13 cellular contexts compared by ENCODE assay signal in genomic region chr17:75881678-75882454, GRCh38. TPM values are rescaled to one million over a fixed set of nuclear protein-coding genes. Genes with fewer than 3 reads are reported as not detected.
DNase-seq lines count a peak whose midpoint lies in the region; ATAC-seq and TF ChIP-seq lines count a peak whose summit lies in the region.
"Had no signal": no experiment of that assay in that cellular context is flagged by ENCODE, and none has a peak within 500 bp of the region (broad histone marks: within the 10 kb centered on the region; RNA-seq: fewer than 3 reads in every experiment).

No MANE protein-coding gene starts in this region.

- peaks cover 17% of the 10 kb centered on the region for H3K4me1 Mint-ChIP-seq in activated CD8-positive, alpha-beta memory T cell treated with anti-CD3 and anti-CD28 coated beads, Interleukin-2, amount 10 ng/mL, durations not matched to agents 7 days and 5 days
- peaks cover 53% of the 10 kb centered on the region for H3K4me1 Mint-ChIP-seq in dendritic cell treated with granulocyte-macrophage colony-stimulating factor and Interleukin-4, amounts not matched to agents 40 ng/mL and 50 ng/mL, for 4 days (ENCODE audit: low read depth)

- H3K4me3 Mint-ChIP-seq in activated CD8-positive, alpha-beta memory T cell treated with anti-CD3 and anti-CD28 coated beads, Interleukin-2, amount 10 ng/mL, durations not matched to agents 7 days and 5 days: no peak overlapping the region
- peak overlapping the region; percentile 11 for H3K4me3 Mint-ChIP-seq in dendritic cell treated with granulocyte-macrophage colony-stimulating factor and Interleukin-4, amounts not matched to agents 40 ng/mL and 50 ng/mL, for 4 days

- no peaks in the 10 kb centered on the region for H3K36me3 Mint-ChIP-seq in activated CD8-positive, alpha-beta memory T cell treated with anti-CD3 and anti-CD28 coated beads, Interleukin-2, amount 10 ng/mL, durations not matched to agents 7 days and 5 days
- H3K36me3 Mint-ChIP-seq in dendritic cell treated with granulocyte-macrophage colony-stimulating factor and Interleukin-4, amounts not matched to agents 40 ng/mL and 50 ng/mL, for 4 days (ENCODE audit: low read depth): peaks cover 17% of the 10 kb centered on the region

- H3K4me3 ChIP-seq in H7 (ENCODE audit: insufficient read depth, low read depth, low read length) (no peak overlapping the region), osteoblast (ENCODE audit: insufficient read depth, low read length) (no peak overlapping the region)

- no peaks in the 10 kb centered on the region for H4K20me1 ChIP-seq in osteoblast (ENCODE audit: insufficient read depth, low read length)

- no peaks in the 10 kb centered on the region for H3K79me2 ChIP-seq in osteoblast (ENCODE audit: insufficient read depth, low read length)

- TF ChIP-seq CTCF in osteoblast (IDR thresholded peaks at IDR 0.05; ENCODE audit: extremely low read depth, low read depth, low read length): no peak

- no peaks in the 10 kb centered on the region for H3K9me3 Mint-ChIP-seq in activated CD8-positive, alpha-beta memory T cell treated with anti-CD3 and anti-CD28 coated beads, Interleukin-2, amount 10 ng/mL, durations not matched to agents 7 days and 5 days (ENCODE audit: low read depth)
- H3K9me3 Mint-ChIP-seq in dendritic cell treated with granulocyte-macrophage colony-stimulating factor and Interleukin-4, amounts not matched to agents 40 ng/mL and 50 ng/mL, for 4 days: no peaks in the 10 kb centered on the region

- H2AFZ ChIP-seq in osteoblast (ENCODE audit: low read length): no peak overlapping the region

- H3K4me1 ChIP-seq in osteoblast (ENCODE audit: insufficient read depth, low read length): peaks cover 7% of the 10 kb centered on the region

- H3K4me2 ChIP-seq in osteoblast (ENCODE audit: insufficient read depth, low read length): no peak overlapping the region

- H3K27ac ChIP-seq in osteoblast (ENCODE audit: low read depth, low read length): no peak overlapping the region

- no peaks in the 10 kb centered on the region for H3K9me3 ChIP-seq in osteoblast (ENCODE audit: low read depth, low read length)

- DNase-seq in activated CD8-positive, alpha-beta memory T cell treated with anti-CD3 and anti-CD28 coated beads, Interleukin-2, amount 10 ng/mL, durations not matched to agents 7 days and 5 days: no peak
- DNase-seq in activated CD8-positive, alpha-beta memory T cell treated with anti-CD3 and anti-CD28 coated beads for 24 hours: no peak
- DNase-seq in H7 (peak; percentile 29), osteoblast (ENCODE audit: insufficient read length, low spot score, missing footprints) (peak; percentile 10), left cardiac atrium (no peak), AML-193 (lab: John Stamatoyannopoulos, UW) (no peak)
- DNase-seq: DMS153, Karpas-422, NCI-H1417, NCI-H2029 treated with DMSO at 0.1 percent for 48 hours, NCI-H510A treated with DMSO at 0.1 percent for 48 hours had no signal

- H3K27me3 ChIP-seq in H7 (ENCODE audit: control insufficient read depth, insufficient read depth, low read length) (peaks cover 20% of the 10 kb centered on the region), osteoblast (ENCODE audit: insufficient read depth, low read length) (peaks cover 6% of the 10 kb centered on the region)

- intact Hi-C loops in dendritic cell treated with granulocyte-macrophage colony-stimulating factor and Interleukin-4, amounts not matched to agents 40 ng/mL and 50 ng/mL, for 4 days (cut with micrococcal nuclease): no loop called here
- intact Hi-C loops in left cardiac atrium (cut with DNase I): no loop called here

- H3K27ac Mint-ChIP-seq in activated CD8-positive, alpha-beta memory T cell treated with anti-CD3 and anti-CD28 coated beads, Interleukin-2, amount 10 ng/mL, durations not matched to agents 7 days and 5 days: peak overlapping the region; percentile 6
- peak overlapping the region; percentile 51 for H3K27ac Mint-ChIP-seq in dendritic cell treated with granulocyte-macrophage colony-stimulating factor and Interleukin-4, amounts not matched to agents 40 ng/mL and 50 ng/mL, for 4 days

- ATAC-seq in activated CD8-positive, alpha-beta memory T cell treated with anti-CD3 and anti-CD28 coated beads, Interleukin-2, amount 10 ng/mL, durations not matched to agents 7 days and 5 days: no peak
- no peak for ATAC-seq in GM21723 (IDR thresholded peaks at IDR 0.05; ENCODE audit: unreplicated experiment)
- ATAC-seq in left cardiac atrium: no peak

- H3K36me3 ChIP-seq in H7 (replicated peaks; ENCODE audit: control insufficient read depth, insufficient read depth, low read length) (no peaks in the 10 kb centered on the region), osteoblast (ENCODE audit: insufficient read depth, low read length) (no peaks in the 10 kb centered on the region)

- H3K27me3 Mint-ChIP-seq in activated CD8-positive, alpha-beta memory T cell treated with anti-CD3 and anti-CD28 coated beads, Interleukin-2, amount 10 ng/mL, durations not matched to agents 7 days and 5 days: peaks cover 28% of the 10 kb centered on the region
- H3K27me3 Mint-ChIP-seq in dendritic cell treated with granulocyte-macrophage colony-stimulating factor and Interleukin-4, amounts not matched to agents 40 ng/mL and 50 ng/mL, for 4 days: peaks cover 54% of the 10 kb centered on the region

- CTCF ChIA-PET in activated CD8-positive, alpha-beta memory T cell treated with anti-CD3 and anti-CD28 coated beads, Interleukin-2, amount 10 ng/mL, durations not matched to agents 7 days and 5 days (lab: Charles Lee): interaction anchor here (1.0 to 9.0 kb wide), 5 partner anchors 14 to 128 kb away, joined by 3 to 175 read pairs (median 3); partner anchors contain the start of genes ACOX1, TRIM65 and WBP2

RNA-seq across cellular contexts. Expression of gene TRIM47, which starts 3.5 kb away (rescaled TPM):
- 10 to 100 TPM; 13.4 to 24.3 TPM for total RNA-seq in activated CD8-positive, alpha-beta memory T cell treated with anti-CD3 and anti-CD28 coated beads, Interleukin-2, amount 10 ng/mL, durations not matched to agents 7 days and 5 days
- 8.5 and 14.1 TPM in 2 replicates for total RNA-seq in H7 (2014; rRNA removed; shearing (Covaris generic))
- total RNA-seq in osteoblast (21.7 and 22.4 TPM in 2 replicates), left cardiac atrium (10 to 100 TPM; 22.9 to 25.3 TPM)

RNA-seq across cellular contexts. Expression of gene TRIM65, which starts 14.9 kb away (rescaled TPM):
- total RNA-seq in activated CD8-positive, alpha-beta memory T cell treated with anti-CD3 and anti-CD28 coated beads, Interleukin-2, amount 10 ng/mL, durations not matched to agents 7 days and 5 days: 10 to 100 TPM; 33.3 to 33.6 TPM
- total RNA-seq in H7 (2014; rRNA removed; shearing (Covaris generic)): 66.4 and 69.4 TPM in 2 replicates
- total RNA-seq in osteoblast (22.8 and 23.3 TPM in 2 replicates), left cardiac atrium (1 to 10 TPM; 8.4 to 9.9 TPM)

RNA-seq across cellular contexts. Expression of gene MRPL38, which starts 22.8 kb away (rescaled TPM):
- total RNA-seq in activated CD8-positive, alpha-beta memory T cell treated with anti-CD3 and anti-CD28 coated beads, Interleukin-2, amount 10 ng/mL, durations not matched to agents 7 days and 5 days: 100 to 1,000 TPM; 115 to 139 TPM
- 100 and 125 TPM in 2 replicates for total RNA-seq in H7 (2014; rRNA removed; shearing (Covaris generic))
- total RNA-seq in osteoblast (36.6 and 37.1 TPM in 2 replicates), left cardiac atrium (10 to 100 TPM; 73.7 to 83.4 TPM)

RNA-seq across cellular contexts. Expression of gene WBP2, which starts 26.7 kb away (rescaled TPM):
- total RNA-seq in activated CD8-positive, alpha-beta memory T cell treated with anti-CD3 and anti-CD28 coated beads, Interleukin-2, amount 10 ng/mL, durations not matched to agents 7 days and 5 days: 10 to 100 TPM; 71.3 to 79.1 TPM
- 44.8 and 48.2 TPM in 2 replicates for total RNA-seq in H7 (2014; rRNA removed; shearing (Covaris generic))
- total RNA-seq in osteoblast (31.1 and 38.3 TPM in 2 replicates), left cardiac atrium (100 to 1,000 TPM; 106 to 122 TPM)

RNA-seq across cellular contexts. Expression of gene UNC13D, which starts 37.7 kb away (rescaled TPM):
- 100 to 1,000 TPM; 212 to 218 TPM for total RNA-seq in activated CD8-positive, alpha-beta memory T cell treated with anti-CD3 and anti-CD28 coated beads, Interleukin-2, amount 10 ng/mL, durations not matched to agents 7 days and 5 days
- total RNA-seq in H7 (2014; rRNA removed; shearing (Covaris generic)): 4.2 and 7.2 TPM in 2 replicates
- total RNA-seq in osteoblast (1.1 and 2.1 TPM in 2 replicates), left cardiac atrium (10 to 100 TPM; 22.1 to 34.0 TPM)

Comparison
In these comparisons a context has a peak if more than half of its experiments do, and no peak if none do; other contexts are left out.
1. DNase-seq: peak in H7 (single experiment) and osteoblast (single experiment); none in activated CD8-positive, alpha-beta memory T cell treated with anti-CD3 and anti-CD28 coated beads, Interleukin-2, amount 10 ng/mL, durations not matched to agents 7 days and 5 days (single experiment), activated CD8-positive, alpha-beta memory T cell treated with anti-CD3 and anti-CD28 coated beads for 24 hours (single experiment), left cardiac atrium (single experiment) and AML-193 (0 of 2).